28 cellular contexts compared by ENCODE assay signal in genomic region chr9:91008568-91008967, GRCh38.
"Had no signal": no experiment of that assay in that cellular context is flagged by ENCODE, and none has a peak within 500 bp of the region (broad histone marks: within the 10 kb centered on the region; RNA-seq: fewer than 3 reads in every experiment).

No MANE protein-coding gene starts in this region.

- H3K36me3 ChIP-seq: stomach, suprapubic skin, thoracic aorta, thyroid gland, tibial artery, tibial nerve, transverse colon, upper lobe of left lung, upper lobe of right lung, uterus, vagina had no signal

- DNase-seq: stimulated activated CD4-positive, alpha-beta T cell treated with anti-CD3 and anti-CD28 coated beads, Interleukin-2, amount 100 ng/mL, for 48 hours; stimulated activated CD4-positive, alpha-beta T cell treated with anti-CD3 and anti-CD28 coated beads, Interleukin-4, amount 100 ng/mL, for 1 hour; stimulated activated CD4-positive, alpha-beta T cell treated with anti-CD3 and anti-CD28 coated beads, Interleukin-4, amount 100 ng/mL, for 24 hours; stimulated activated CD4-positive, alpha-beta T cell treated with anti-CD3 and anti-CD28 coated beads, Interleukin-4, amount 100 ng/mL, for 4 hours; stimulated activated CD8-positive, alpha-beta memory T cell treated with anti-CD3 and anti-CD28 coated beads, Interleukin-4, amount 100 ng/mL, for 48 hours; stimulated activated naive B cell treated with anti-CD40 and anti-IgM and Interleukin-4, amounts not matched to agents 10 μg/mL and 1 μg/mL and 100 μg/mL, for 72 hours; stimulated activated naive CD4-positive, alpha-beta T cell; stimulated activated naive CD4-positive, alpha-beta T cell treated with Interleukin-2 at 50 U/mL for 16 hours; stimulated activated naive CD8-positive, alpha-beta T cell treated with anti-CD3 and anti-CD28 coated beads, Interleukin-15, amount 100 ng/mL, for 72 hours; stimulated activated naive CD8-positive, alpha-beta T cell treated with anti-CD3 and anti-CD28 coated beads, Interleukin-15, Interleukin-2, amounts not matched to agents 100 U/mL and 50 U/mL, for 24 hours; stomach; substantia nigra; testis; thyroid gland; tibial artery; transverse colon; trophoblast cell; upper lobe of left lung; upper lobe of right lung; uterus had no signal

- H3K4me1 ChIP-seq: stomach, suprapubic skin, testis, thyroid gland, tibial artery, tibial nerve, transverse colon, upper lobe of left lung, upper lobe of right lung, uterus, vagina had no signal

- H3K4me3 Mint-ChIP-seq: stimulated activated effector memory CD8-positive, alpha-beta T cell treated with anti-CD3 and anti-CD28 coated beads, Interleukin-12 subunit alpha, Interleukin-12 subunit beta, amount 100 ng/mL, for 72 hours; stimulated activated memory B cell treated with anti-CD40 and anti-IgM and Interleukin-4, amounts not matched to agents 10 μg/mL and 1 μg/mL and 100 μg/mL, for 72 hours; stimulated activated naive B cell treated with anti-CD40 and anti-IgM and Interleukin-4, amounts not matched to agents 10 μg/mL and 1 μg/mL and 100 μg/mL, for 72 hours; stimulated activated naive CD8-positive, alpha-beta T cell treated with anti-CD3 and anti-CD28 coated beads, Interleukin-15, amount 100 ng/mL, for 72 hours; stimulated activated naive CD8-positive, alpha-beta T cell treated with anti-CD3 and anti-CD28 coated beads, Interleukin-15, Interleukin-2, amounts not matched to agents 100 ng/mL and 50 ng/mL, for 24 hours; type B pancreatic cell had no signal

- H3K4me3 ChIP-seq: stomach, suprapubic skin, testis, thoracic aorta, thyroid gland, tibial artery, tibial nerve, transverse colon, upper lobe of left lung, upper lobe of right lung, uterus, vagina had no signal

- H3K27ac ChIP-seq: stomach, suprapubic skin, testis, thoracic aorta, thyroid gland, tibial artery, tibial nerve, transverse colon, upper lobe of left lung, upper lobe of right lung, uterus, vagina had no signal

- H3K27me3 ChIP-seq: stomach, suprapubic skin, testis, thyroid gland, tibial artery, tibial nerve, transverse colon, upper lobe of left lung, upper lobe of right lung, uterus, vagina had no signal

- H3K27me3 Mint-ChIP-seq: stimulated activated naive CD8-positive, alpha-beta T cell treated with anti-CD3 and anti-CD28 coated beads, Interleukin-15, Interleukin-2, amounts not matched to agents 100 ng/mL and 50 ng/mL, for 24 hours; type B pancreatic cell had no signal

- H3K9me3 ChIP-seq: suprapubic skin, testis, thyroid gland, upper lobe of right lung, vagina had no signal

- H3K27ac Mint-ChIP-seq: stimulated activated effector memory CD8-positive, alpha-beta T cell treated with anti-CD3 and anti-CD28 coated beads, Interleukin-12 subunit alpha, Interleukin-12 subunit beta, amount 100 ng/mL, for 72 hours; stimulated activated memory B cell treated with anti-CD40 and anti-IgM and Interleukin-4, amounts not matched to agents 10 μg/mL and 1 μg/mL and 100 μg/mL, for 72 hours; stimulated activated naive B cell treated with anti-CD40 and anti-IgM and Interleukin-4, amounts not matched to agents 10 μg/mL and 1 μg/mL and 100 μg/mL, for 72 hours; stimulated activated naive CD8-positive, alpha-beta T cell treated with anti-CD3 and anti-CD28 coated beads, Interleukin-15, amount 100 ng/mL, for 72 hours; stimulated activated naive CD8-positive, alpha-beta T cell treated with anti-CD3 and anti-CD28 coated beads, Interleukin-15, Interleukin-2, amounts not matched to agents 100 ng/mL and 50 ng/mL, for 24 hours; type B pancreatic cell had no signal

- ATAC-seq: stimulated activated effector memory CD8-positive, alpha-beta T cell treated with anti-CD3 and anti-CD28 coated beads, Interleukin-12 subunit alpha, Interleukin-12 subunit beta, amount 100 ng/mL, for 72 hours; stimulated activated memory B cell treated with anti-CD40 and anti-IgM and Interleukin-4, amounts not matched to agents 10 μg/mL and 1 μg/mL and 100 μg/mL, for 72 hours; stimulated activated naive B cell treated with anti-CD40 and anti-IgM and Interleukin-4, amounts not matched to agents 10 μg/mL and 1 μg/mL and 100 μg/mL, for 72 hours; stimulated activated naive CD8-positive, alpha-beta T cell treated with anti-CD3 and anti-CD28 coated beads, Interleukin-15, amount 100 ng/mL, for 72 hours; stimulated activated naive CD8-positive, alpha-beta T cell treated with anti-CD3 and anti-CD28 coated beads, Interleukin-15, Interleukin-2, amounts not matched to agents 100 U/mL and 50 U/mL, for 24 hours; upper lobe of right lung had no signal

- H3K4me1 Mint-ChIP-seq: stimulated activated memory B cell treated with anti-CD40 and anti-IgM and Interleukin-4, amounts not matched to agents 10 μg/mL and 1 μg/mL and 100 μg/mL, for 72 hours; stimulated activated naive CD8-positive, alpha-beta T cell treated with anti-CD3 and anti-CD28 coated beads, Interleukin-15, amount 100 ng/mL, for 72 hours had no signal
